18 cellular contexts compared by ENCODE assay signal in genomic region chr3:134148534-134148933, GRCh38.
"Had no signal": no experiment of that assay in that cellular context is flagged by ENCODE, and none has a peak within 500 bp of the region (broad histone marks: within the 10 kb centered on the region; RNA-seq: fewer than 3 reads in every experiment).

No MANE protein-coding gene starts in this region.

- H3K9me3 ChIP-seq: breast epithelium, left lung, tibial nerve had no signal

- H3K27ac ChIP-seq: breast epithelium, left lung, tibial nerve had no signal

- H3K4me1 ChIP-seq: breast epithelium, tibial nerve had no signal

- H3K36me3 ChIP-seq: breast epithelium had no signal

- ATAC-seq: activated T-helper 17 cell treated with anti-CD3 and anti-CD28 coated beads, Interleukin-2, amount 50 U/mL, for 72 hours; left lung; stimulated activated naive CD8-positive, alpha-beta T cell treated with anti-CD3 and anti-CD28 coated beads, Interleukin-15, Interleukin-2, amounts not matched to agents 100 U/mL and 50 U/mL, for 24 hours; WTC11 had no signal

- FAIRE-seq: TTC549, urothelium cell line had no signal

- DNase-seq: activated CD4-positive, alpha-beta memory T cell treated with anti-CD3 and anti-CD28 coated beads for 36 hours; activated CD4-positive, alpha-beta T cell treated with anti-CD3 and anti-CD28 coated beads for 4 hours; activated naive CD4-positive, alpha-beta T cell; activated T-cell treated with anti-CD3 and anti-CD28 coated beads, Interleukin-2, amount 50 U/mL, for 1 hour; cortex of kidney; hippocampal formation; islet precursor cell; left lung; naive B cell; stimulated activated CD4-positive, alpha-beta T cell treated with anti-CD3 and anti-CD28 coated beads, Interleukin-2, amount 100 ng/mL, for 24 hours; stimulated activated naive CD8-positive, alpha-beta T cell treated with anti-CD3 and anti-CD28 coated beads, Interleukin-15, Interleukin-2, amounts not matched to agents 100 U/mL and 50 U/mL, for 24 hours; substantia nigra had no signal

- H3K4me3 ChIP-seq: breast epithelium, left lung, tibial nerve had no signal

- H3K27me3 ChIP-seq: breast epithelium, left lung, tibial nerve had no signal
